Comparison of ENCODE assay signal across 1 cellular context in the genomic region with DNA sequence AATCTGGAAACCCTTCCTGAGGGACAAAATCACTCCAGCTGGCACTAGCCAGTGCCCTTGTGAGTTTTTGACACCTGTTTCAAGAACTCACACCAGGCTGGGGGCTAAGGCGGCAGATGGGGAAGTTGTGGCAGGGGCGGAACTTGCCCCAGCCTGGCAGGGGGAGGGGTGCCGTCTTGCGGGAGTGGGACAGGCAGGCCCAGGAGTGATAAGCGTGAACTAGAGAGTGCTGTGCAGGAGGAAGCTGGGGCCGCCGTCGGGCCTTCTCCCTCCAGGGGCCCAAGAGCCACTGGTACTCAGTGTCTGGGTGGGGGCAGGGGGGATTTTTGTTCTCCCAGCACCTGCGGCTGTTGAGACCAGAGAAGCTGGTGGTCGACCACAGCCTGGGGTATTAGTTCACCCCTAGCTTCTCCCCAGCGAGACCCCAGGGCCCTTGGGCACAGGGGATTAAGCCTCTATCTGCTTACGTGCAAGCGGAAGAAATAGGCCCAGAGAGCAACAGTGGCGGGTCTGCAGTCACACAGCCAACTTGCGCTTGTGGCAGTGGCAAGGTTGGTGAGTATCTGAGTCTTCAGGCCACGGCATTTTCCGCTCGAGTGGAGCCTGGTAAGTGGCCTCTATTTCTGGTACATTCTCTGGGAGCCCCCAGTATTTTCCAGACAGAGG.
TF ChIP-seq lines count a peak whose summit lies in the region.

No MANE protein-coding gene starts in this region.

TF ChIP-seq in A549, 52 proteins besides CTCF, POLR2A, EP300 and RAD21 (continued from another document):
- no peak for TF ChIP-seq RARB (CRISPR knock-in tag; IDR thresholded peaks at IDR 0.05)
- no peak for TF ChIP-seq ZC3H11A (IDR thresholded peaks at IDR 0.05)
- no peak for TF ChIP-seq RCOR1 (IDR thresholded peaks at IDR 0.05; ENCODE audit: low read depth, low read length)
TF ChIP-seq in A549: peak in this region for 0.
